Comparison of ENCODE assay signal across 27 cellular contexts in genomic region chr2:101040072-101040471, GRCh38.
"Had no signal": no experiment of that assay in that cellular context is flagged by ENCODE, and none has a peak within 500 bp of the region (broad histone marks: within the 10 kb centered on the region; RNA-seq: fewer than 3 reads in every experiment).

No MANE protein-coding gene starts in this region.

- H3K27me3 ChIP-seq: dorsolateral prefrontal cortex, heart right ventricle, left lung, right atrium auricular region, sigmoid colon, testis, tibial artery, upper lobe of left lung, uterus had no signal

- H3K27ac ChIP-seq: epithelial cell of prostate, prostate gland, right atrium auricular region, sigmoid colon, testis, tibial artery, uterus had no signal

- H3K9me3 Mint-ChIP-seq: endodermal cell; naive thymus-derived CD4-positive, alpha-beta T cell; nephron; stimulated activated memory B cell treated with anti-CD40 and anti-IgM and Interleukin-4, amounts not matched to agents 10 μg/mL and 1 μg/mL and 100 μg/mL, for 72 hours had no signal

- H3K27ac Mint-ChIP-seq: endodermal cell; naive thymus-derived CD4-positive, alpha-beta T cell; nephron; stimulated activated memory B cell treated with anti-CD40 and anti-IgM and Interleukin-4, amounts not matched to agents 10 μg/mL and 1 μg/mL and 100 μg/mL, for 72 hours had no signal

- H3K4me3 Mint-ChIP-seq: endodermal cell; naive thymus-derived CD4-positive, alpha-beta T cell; nephron; stimulated activated memory B cell treated with anti-CD40 and anti-IgM and Interleukin-4, amounts not matched to agents 10 μg/mL and 1 μg/mL and 100 μg/mL, for 72 hours had no signal

- H3K4me1 ChIP-seq: prostate gland, right atrium auricular region, sigmoid colon, testis, tibial artery, uterus had no signal

- DNase-seq: dorsolateral prefrontal cortex; effector CD4-positive, alpha-beta T cell; endodermal cell; foreskin fibroblast; glutamatergic neuron; heart right ventricle; hippocampal formation; left cardiac atrium; left lung; mesenchymal stem cell; midbrain; naive thymus-derived CD4-positive, alpha-beta T cell; nucleus accumbens; sigmoid colon; stimulated activated CD4-positive, alpha-beta T cell treated with anti-CD3 and anti-CD28 coated beads, Interleukin-2, amount 100 ng/mL, for 24 hours; stimulated activated CD4-positive, alpha-beta T cell treated with anti-CD3 and anti-CD28 coated beads, Interleukin-4, amount 100 ng/mL, for 4 hours; stimulated activated naive CD8-positive, alpha-beta T cell treated with anti-CD3 and anti-CD28 coated beads, Interleukin-15, Interleukin-2, amounts not matched to agents 100 U/mL and 50 U/mL, for 24 hours; testis; tibial artery; upper lobe of left lung; uterus had no signal

- H3K27me3 Mint-ChIP-seq: naive thymus-derived CD4-positive, alpha-beta T cell; stimulated activated memory B cell treated with anti-CD40 and anti-IgM and Interleukin-4, amounts not matched to agents 10 μg/mL and 1 μg/mL and 100 μg/mL, for 72 hours had no signal

- H3K9me3 ChIP-seq: heart right ventricle, left lung, prostate gland, right atrium auricular region, sigmoid colon, testis, tibial artery, upper lobe of left lung, uterus had no signal

- H3K4me1 Mint-ChIP-seq: endodermal cell, nephron had no signal

- ATAC-seq: esophagus mucosa; left lung; naive thymus-derived CD4-positive, alpha-beta T cell; stimulated activated memory B cell treated with anti-CD40 and anti-IgM and Interleukin-4, amounts not matched to agents 10 μg/mL and 1 μg/mL and 100 μg/mL, for 72 hours; stimulated activated naive CD8-positive, alpha-beta T cell treated with anti-CD3 and anti-CD28 coated beads, Interleukin-15, Interleukin-2, amounts not matched to agents 100 U/mL and 50 U/mL, for 24 hours had no signal

- H3K36me3 ChIP-seq: prostate gland, uterus had no signal

- H3K4me3 ChIP-seq: dorsolateral prefrontal cortex, heart right ventricle, left lung, prostate gland, right atrium auricular region, sigmoid colon, testis, tibial artery, upper lobe of left lung, uterus had no signal
